In genomic region chr2:229920011-229920781, GRCh38 we compare ENCODE assay signal across 8 cellular contexts.
DNase-seq lines count a peak whose midpoint lies in the region; ATAC-seq and TF ChIP-seq lines count a peak whose summit lies in the region.

No MANE protein-coding gene starts in this region.

- H3K4me3 ChIP-seq in OCI-LY3 (ENCODE audit: low read length) = peak overlapping the region; percentile 98

- H4K20me1 ChIP-seq in OCI-LY3 (ENCODE audit: insufficient read depth, low read length) = peaks cover 25% of the 10 kb centered on the region

- H3K36me3 ChIP-seq in ES-I3 (ENCODE audit: insufficient read depth, low read length) (no peaks in the 10 kb centered on the region; the same call in 1 of the 2 replicates), OCI-LY3 (replicated peaks; ENCODE audit: low read depth, low read length) (peaks cover 8% of the 10 kb centered on the region)

- no peak overlapping the region for H2AFZ ChIP-seq in OCI-LY3 (ENCODE audit: low read depth, low read length)

- DNase-seq in iris pigment epithelial cell (ENCODE audit: low read depth) = peak; percentile 29
- peak; percentile 8 for DNase-seq in stimulated activated CD8-positive, alpha-beta memory T cell treated with anti-CD3 and anti-CD28 coated beads, Interleukin-12 subunit alpha, Interleukin-12 subunit beta, amount 100 ng/mL, for 1 hour (ENCODE audit: low read depth)

- ATAC-seq in HG03342 (IDR thresholded peaks at IDR 0.05; ENCODE audit: unreplicated experiment) (no peak), HG02885 (IDR thresholded peaks at IDR 0.05; ENCODE audit: poor library complexity, unreplicated experiment) (no peak), HG03457 (IDR thresholded peaks at IDR 0.05; ENCODE audit: unreplicated experiment) (no peak)

- H3K9ac ChIP-seq in ES-I3 (ENCODE audit: low read depth, low read length) = peak overlapping the region; percentile 82
- peak overlapping the region; percentile 98 for H3K9ac ChIP-seq in OCI-LY3 (ENCODE audit: low read length)

- peaks cover 60% of the 10 kb centered on the region for H3K79me2 ChIP-seq in OCI-LY3 (ENCODE audit: low read length)

- no peaks in the 10 kb centered on the region for H3K27me3 ChIP-seq in OCI-LY3 (ENCODE audit: low read depth, low read length)

- H3K4me1 ChIP-seq in ES-I3 (ENCODE audit: insufficient read depth, low read length) (no peaks in the 10 kb centered on the region), OCI-LY3 (ENCODE audit: low read length) (peaks cover 9% of the 10 kb centered on the region; the same call in 1 of the 2 replicates)

- no peak for TF ChIP-seq CTCF in OCI-LY3 (IDR thresholded peaks at IDR 0.05; ENCODE audit: low read depth, low read length)

- H3K27ac ChIP-seq in OCI-LY3 (ENCODE audit: low read length) (no peak overlapping the region), angular gyrus (ENCODE audit: low read depth, low read length) (peak overlapping the region; percentile 97)

- peak overlapping the region; percentile 94 for H3K4me2 ChIP-seq in OCI-LY3 (ENCODE audit: low read length)

- H3K9me3 ChIP-seq in ES-I3 (ENCODE audit: control insufficient read depth, insufficient read depth, low read length) (no peaks in the 10 kb centered on the region), OCI-LY3 (ENCODE audit: insufficient read depth, low read length) (no peaks in the 10 kb centered on the region)
